Comparison of ENCODE assay signal across 8 cellular contexts in genomic region chr19:54159352-54160181, GRCh38. TPM values are rescaled to one million over a fixed set of nuclear protein-coding genes. Genes with fewer than 3 reads are reported as not detected.
A peak's percentile ranks its signal among the peaks of the same experiment; 100 is the strongest.
DNase-seq lines count a peak whose midpoint lies in the region; ATAC-seq and TF ChIP-seq lines count a peak whose summit lies in the region.

TSS of gene LENG1 (minus strand) at chr19:54159721. CDS start at chr19:54159695, 26 bp downstream.

- H3K36me3 ChIP-seq in left lung: peaks cover 0 to 37% of the 10 kb centered on the region in 2 donors

- no peaks in the 10 kb centered on the region for H3K9me3 ChIP-seq in left lung

- H3K4me3 ChIP-seq in left lung: peak within 1 kb of the TSS; percentile 61 to 70

- TF ChIP-seq CTCF in C4-2B (conservative IDR thresholded peaks at IDR 0.05): no peak; the same call in 1 of the 2 replicates
- TF ChIP-seq CTCF in left lung (IDR thresholded peaks at IDR 0.05): peak; percentile 13 to 22

- H3K27me3 ChIP-seq in left lung: peaks cover 0 to 5% of the 10 kb centered on the region in 2 donors

- peak; percentile 100 for DNase-seq in NCI-H69 (lab: John Stamatoyannopoulos, UW)
- peak; percentile 86 to 100 for DNase-seq in activated CD4-positive, alpha-beta T cell treated with anti-CD3 and anti-CD28 coated beads, Interleukin-2, amount 50 U/mL, for 24 hours (ENCODE audit: low read depth in 1 of 2, low spot score in 1 of 2)
- DNase-seq in dermis blood vessel endothelial cell: peak; percentile 100
- DNase-seq in left lung: peak; percentile 95 to 100
- peak; percentile 92 to 94 for DNase-seq in stimulated activated CD4-positive, alpha-beta T cell treated with anti-CD3 and anti-CD28 coated beads, Interleukin-2, amount 100 ng/mL, for 48 hours

- peak; percentile 89 for ATAC-seq in GM19351 (IDR thresholded peaks at IDR 0.05; ENCODE audit: unreplicated experiment)
- peak; percentile 85 for ATAC-seq in HG03521 (IDR thresholded peaks at IDR 0.05; ENCODE audit: unreplicated experiment)
- peak; percentile 86 for ATAC-seq in left lung

- peaks cover 31 to 65% of the 10 kb centered on the region in 2 donors for H3K4me1 ChIP-seq in left lung

- intact Hi-C loops in left lung (cut with DNase I): no loop called here

- H3K27ac ChIP-seq in C4-2B: peak within 1 kb of the TSS; percentile 88
- H3K27ac ChIP-seq in left lung: peak within 1 kb of the TSS; percentile 93 to 94

RNA-seq across cellular contexts. Expression of gene LENG1, which starts in this region (rescaled TPM):
- total RNA-seq in dermis blood vessel endothelial cell (6.8 and 7.8 TPM in 2 replicates), left lung (1 to 10 TPM; 5.4 to 6.5 TPM)

Comparison
In these comparisons a context has a peak if more than half of its experiments do, and no peak if none do; other contexts are left out.
1. Peak in every context shown above with its lines: DNase-seq, ATAC-seq, H3K4me3 ChIP-seq and H3K27ac ChIP-seq.